Comparison of ENCODE assay signal across 8 cellular contexts in the genomic region with DNA sequence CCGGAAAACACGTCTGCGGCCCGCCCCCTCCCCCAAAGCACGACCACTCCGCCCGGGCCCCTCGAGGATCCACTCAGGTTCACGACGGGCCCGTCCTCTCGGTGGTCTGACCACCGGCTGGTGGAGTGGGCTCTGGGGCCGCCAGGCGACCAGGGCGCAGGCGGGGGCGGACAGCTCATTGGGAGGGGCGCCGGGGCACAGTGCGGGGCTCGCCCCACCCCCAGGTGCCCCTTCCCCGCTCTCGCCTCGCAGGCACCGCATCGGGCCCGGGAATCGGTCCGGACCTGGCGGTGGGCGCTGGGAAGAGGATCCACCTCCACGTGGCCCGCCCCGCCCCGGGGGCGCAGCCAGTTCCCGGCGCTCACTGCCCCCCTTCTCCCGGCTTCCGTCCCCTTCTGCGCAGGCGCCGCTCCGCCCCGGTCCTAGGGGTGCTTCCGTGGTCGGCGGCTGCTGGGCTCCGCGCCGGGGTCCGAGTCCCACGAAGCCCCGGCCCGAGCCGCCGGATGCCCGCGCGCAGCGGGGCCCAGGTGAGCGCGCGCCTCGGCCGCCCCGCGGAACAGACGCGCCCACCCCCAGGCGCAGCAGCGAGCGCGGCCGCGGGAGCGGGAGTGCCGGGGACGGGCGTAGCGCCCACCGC. TPM values are rescaled to one million over a fixed set of nuclear protein-coding genes. Genes with fewer than 3 reads are reported as not detected.
DNase-seq lines count a peak whose midpoint lies in the region; TF ChIP-seq lines count a peak whose summit lies in the region.

A gene with protein sequence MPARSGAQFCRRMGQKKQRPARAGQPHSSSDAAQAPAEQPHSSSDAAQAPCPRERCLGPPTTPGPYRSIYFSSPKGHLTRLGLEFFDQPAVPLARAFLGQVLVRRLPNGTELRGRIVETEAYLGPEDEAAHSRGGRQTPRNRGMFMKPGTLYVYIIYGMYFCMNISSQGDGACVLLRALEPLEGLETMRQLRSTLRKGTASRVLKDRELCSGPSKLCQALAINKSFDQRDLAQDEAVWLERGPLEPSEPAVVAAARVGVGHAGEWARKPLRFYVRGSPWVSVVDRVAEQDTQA (plus strand): TSS at position 419 of the 637 bp plus-strand sequence. CDS start 85 bp downstream, at position 504.

- no peaks in the 10 kb centered on the region for H3K9me3 Mint-ChIP-seq in neural progenitor cell

- H3K4me1 Mint-ChIP-seq in neural progenitor cell: peaks cover 48% of the 10 kb centered on the region

- H3K9ac ChIP-seq in HUES64 (ENCODE audit: low read depth, low read length) (peak within 1 kb of the TSS; percentile 88), neural progenitor cell (peak within 1 kb of the TSS; percentile 50), stomach smooth muscle (ENCODE audit: low read length in 2 of 2) (peak within 1 kb of the TSS; percentile 82 to 84)

- H3K27ac ChIP-seq in HUES64 (ENCODE audit: low read depth, low read length): no peak within 1 kb of the TSS; the same call in 1 of the 2 replicates
- no peak within 1 kb of the TSS for H3K27ac ChIP-seq in neural progenitor cell
- H3K27ac ChIP-seq in stomach smooth muscle (ENCODE audit: low read length): peak within 1 kb of the TSS; percentile 76

- DNase-seq in COLO668 (lab: John Stamatoyannopoulos, UW; ENCODE audit: unreplicated experiment): peak; percentile 93
- peak; percentile 100 for DNase-seq in GM20000 (ENCODE audit: low spot score)
- DNase-seq in SHP77 treated with DMSO at 0.1 percent for 48 hours (lab: John Stamatoyannopoulos, UW): peak; percentile 16
- DNase-seq in activated gamma-delta T cell (lab: John Stamatoyannopoulos, UW): peak; percentile 75
- peak; percentile 86 to 96 for DNase-seq in foreskin fibroblast
- peak; percentile 89 for DNase-seq in neural progenitor cell (ENCODE audit: low spot score)

- H3K4me3 ChIP-seq in HUES64 (ENCODE audit: low read length) (peak within 1 kb of the TSS; percentile 76), foreskin fibroblast (ENCODE audit: low read depth in 1 of 2, low read length in 2 of 2) (peak within 1 kb of the TSS; percentile 63 to 75), neural progenitor cell (peak within 1 kb of the TSS; percentile 72), stomach smooth muscle (ENCODE audit: low read length in 2 of 2) (peak within 1 kb of the TSS; percentile 81 to 83)

- H3K9me3 ChIP-seq in HUES64 (ENCODE audit: insufficient read depth, low read depth, low read length): no peaks in the 10 kb centered on the region
- no peaks in the 10 kb centered on the region for H3K9me3 ChIP-seq in neural progenitor cell (ENCODE audit: low read depth)
- no peaks in the 10 kb centered on the region for H3K9me3 ChIP-seq in stomach smooth muscle (ENCODE audit: control insufficient read depth in 2 of 2, low read length in 2 of 2)

- WGBS in HUES64: under 1% methylated on average over 83 of the region's 83 CpGs

- H3K27me3 ChIP-seq in HUES64 (ENCODE audit: insufficient read depth, low read length) (0 out of 2 replicates have a peak, but pooled peaks cover 5% of the 10 kb centered on the region), neural progenitor cell (peaks cover 10% of the 10 kb centered on the region), stomach smooth muscle (ENCODE audit: control insufficient read depth in 1 of 2, insufficient read depth in 2 of 2, low read length in 2 of 2) (no peaks in the 10 kb centered on the region)

- no peaks in the 10 kb centered on the region for H4K20me1 ChIP-seq in neural progenitor cell (ENCODE audit: low read depth)

- H3F3A ChIP-seq in neural progenitor cell (ENCODE audit: low read depth): peaks cover 29% of the 10 kb centered on the region

- peak within 1 kb of the TSS; percentile 90 for H3K4me3 Mint-ChIP-seq in neural progenitor cell

- no peaks in the 10 kb centered on the region for H3K79me2 ChIP-seq in neural progenitor cell (ENCODE audit: low read depth)

- TF ChIP-seq CTCF in GM20000 (IDR thresholded peaks at IDR 0.05; ENCODE audit: extremely low read depth, missing control alignments) (no peak), foreskin fibroblast (IDR thresholded peaks at IDR 0.05; ENCODE audit: low read depth, low read length) (no peak), neural progenitor cell (IDR thresholded peaks at IDR 0.05) (no peak)

- peaks cover 2% of the 10 kb centered on the region for H3K36me3 Mint-ChIP-seq in neural progenitor cell

- peak within 1 kb of the TSS; percentile 92 for H3K4me2 ChIP-seq in neural progenitor cell

- no peak within 1 kb of the TSS for H3K27ac Mint-ChIP-seq in neural progenitor cell

- peaks cover 13% of the 10 kb centered on the region for H3K27me3 Mint-ChIP-seq in neural progenitor cell (ENCODE audit: insufficient read depth, low read depth)

- H3K4me1 ChIP-seq in HUES64 (ENCODE audit: insufficient read depth, low read length) (peaks cover 47% of the 10 kb centered on the region), neural progenitor cell (peaks cover 29% of the 10 kb centered on the region), stomach smooth muscle (ENCODE audit: control insufficient read depth, insufficient read depth, low read length) (peaks cover 57% of the 10 kb centered on the region)

- H2AFZ ChIP-seq in neural progenitor cell (replicated peaks): peak within 1 kb of the TSS; percentile 73

- H3K36me3 ChIP-seq in HUES64 (ENCODE audit: insufficient read depth, low read length): peaks cover 15% of the 10 kb centered on the region
- no peaks in the 10 kb centered on the region for H3K36me3 ChIP-seq in neural progenitor cell
- H3K36me3 ChIP-seq in stomach smooth muscle (ENCODE audit: control insufficient read depth in 2 of 2, insufficient read depth in 2 of 2, low read length in 2 of 2): peaks cover 4 to 8% of the 10 kb centered on the region in 2 donors

RNA-seq across cellular contexts. Expression of the gene that starts here (rescaled TPM):
- polyA plus RNA-seq in HUES64 (2013, experiment 1 of 2): 27.6 TPM
- polyA plus RNA-seq in HUES64 (2013, experiment 2 of 2): 32.0 TPM
- total RNA-seq in neural progenitor cell (ENCODE audit: low replicate concordance): 21.2 and 63.4 TPM in 2 replicates

Comparison
In these comparisons a context has a peak if more than half of its experiments do, and no peak if none do; other contexts are left out.
1. DNase-seq: peak in every context shown above with its lines; median percentile 100 in GM20000; 93 in COLO668; 91 in foreskin fibroblast; 89 in neural progenitor cell; 75 in activated gamma-delta T cell; 16 in SHP77 treated with DMSO at 0.1 percent for 48 hours.